7 cellular contexts compared by ENCODE assay signal in genomic region chr20:22333885-22334545, GRCh38.
A peak's percentile ranks its signal among the peaks of the same experiment; 100 is the strongest.
DNase-seq lines count a peak whose midpoint lies in the region; FAIRE-seq and TF ChIP-seq lines count a peak whose summit lies in the region.

No MANE protein-coding gene starts in this region.

- POLR2A ChIA-PET in RWPE1 (lab: Yijun Ruan, JAX; ENCODE audit: low non-redundant PET), result no interaction called here

- no peak overlapping the region for H3K9ac ChIP-seq in GM23248

- H3K9me3 ChIP-seq in GM23248 (ENCODE audit: low read depth), result no peaks in the 10 kb centered on the region

- 29 to 30% methylated on average over 19 of the region's 19 CpGs for WGBS in GM23248 (ENCODE audit: low coverage in 1 of 2, low lambda C conversion rate in 2 of 2, missing lambda C conversion rate in 2 of 2), 2 experiments

- H3K4me1 ChIP-seq in GM23248 (ENCODE audit: insufficient read depth), result no peaks in the 10 kb centered on the region

- in situ Hi-C loops in GM23248 (cut with MboI), result loop anchor here (10.0 to 25.0 kb wide), 3 partner anchors 351 to 1003 kb away; no protein-coding TSS in a partner anchor

- peaks cover 8% of the 10 kb centered on the region; the same call in 1 of the 2 replicates for H3K27me3 ChIP-seq in GM23248 (replicated peaks; ENCODE audit: insufficient read depth)

- no peaks in the 10 kb centered on the region for H3F3A ChIP-seq in GM23248 (ENCODE audit: insufficient read depth)

- H3K4me2 ChIP-seq in GM23248 (ENCODE audit: unreplicated experiment), result no peak overlapping the region

- no peaks in the 10 kb centered on the region for H3K36me3 ChIP-seq in GM23248 (ENCODE audit: low read depth)

- peak; percentile 96 for FAIRE-seq in islet of Langerhans (lab: Jason Lieb, UNC)

- TF ChIP-seq CTCF in LNCaP clone FGC (IDR thresholded peaks at IDR 0.05; ENCODE audit: control insufficient read depth, extremely low read depth, insufficient read depth), result peak; percentile 76
- TF ChIP-seq CTCF in RWPE1 (conservative IDR thresholded peaks at IDR 0.05; ENCODE audit: low read depth), result peak; percentile 94

- H3K4me3 ChIP-seq in GM23248, result no peak overlapping the region
- H3K4me3 ChIP-seq in LNCaP clone FGC (ENCODE audit: low read depth, low read length), result no peak overlapping the region

- H3K27ac ChIP-seq in GM23248 (no peak overlapping the region), RWPE1 (no peak overlapping the region)

- no peaks in the 10 kb centered on the region for H3K79me2 ChIP-seq in GM23248 (ENCODE audit: insufficient read depth)

- DNase-seq in GM04504 (ENCODE audit: low read depth), result peak; percentile 12
- DNase-seq in GM23248, result peak; percentile 79
- peak; percentile 18 for DNase-seq in LNCaP clone FGC (ENCODE audit: low read depth)
- peak; percentile 88 for DNase-seq in RWPE1 (ENCODE audit: low spot score)
- DNase-seq in brain pericyte (ENCODE audit: low read depth, low spot score), result peak; percentile 3
- DNase-seq in stimulated activated CD4-positive, alpha-beta T cell treated with anti-CD3 and anti-CD28 coated beads, Interleukin-2, amount 100 ng/mL, for 48 hours, result peak; percentile 5 to 37

- CTCF ChIA-PET in RWPE1 (lab: Yijun Ruan, JAX), result interaction anchor here (0.6 to 3.3 kb wide), 9 partner anchors 8 to 1007 kb away, joined by 3 to 25 read pairs (median 5); no protein-coding TSS in a partner anchor

- no peaks in the 10 kb centered on the region for H4K20me1 ChIP-seq in GM23248 (ENCODE audit: insufficient read depth)

- H2AFZ ChIP-seq in GM23248, result no peak overlapping the region

- no peaks in the 10 kb centered on the region for H3K9me2 ChIP-seq in GM23248 (ENCODE audit: insufficient read depth)

Comparison
In these comparisons a context has a peak if more than half of its experiments do, and no peak if none do; other contexts are left out.
1. DNase-seq: peak in every context shown above with its lines; median percentile 88 in RWPE1; 79 in GM23248; 21 in stimulated activated CD4-positive, alpha-beta T cell treated with anti-CD3 and anti-CD28 coated beads, Interleukin-2, amount 100 ng/mL, for 48 hours; 18 in LNCaP clone FGC; 12 in GM04504; 3 in brain pericyte.